Comparison of ENCODE assay signal across 9 cellular contexts in the genomic region with DNA sequence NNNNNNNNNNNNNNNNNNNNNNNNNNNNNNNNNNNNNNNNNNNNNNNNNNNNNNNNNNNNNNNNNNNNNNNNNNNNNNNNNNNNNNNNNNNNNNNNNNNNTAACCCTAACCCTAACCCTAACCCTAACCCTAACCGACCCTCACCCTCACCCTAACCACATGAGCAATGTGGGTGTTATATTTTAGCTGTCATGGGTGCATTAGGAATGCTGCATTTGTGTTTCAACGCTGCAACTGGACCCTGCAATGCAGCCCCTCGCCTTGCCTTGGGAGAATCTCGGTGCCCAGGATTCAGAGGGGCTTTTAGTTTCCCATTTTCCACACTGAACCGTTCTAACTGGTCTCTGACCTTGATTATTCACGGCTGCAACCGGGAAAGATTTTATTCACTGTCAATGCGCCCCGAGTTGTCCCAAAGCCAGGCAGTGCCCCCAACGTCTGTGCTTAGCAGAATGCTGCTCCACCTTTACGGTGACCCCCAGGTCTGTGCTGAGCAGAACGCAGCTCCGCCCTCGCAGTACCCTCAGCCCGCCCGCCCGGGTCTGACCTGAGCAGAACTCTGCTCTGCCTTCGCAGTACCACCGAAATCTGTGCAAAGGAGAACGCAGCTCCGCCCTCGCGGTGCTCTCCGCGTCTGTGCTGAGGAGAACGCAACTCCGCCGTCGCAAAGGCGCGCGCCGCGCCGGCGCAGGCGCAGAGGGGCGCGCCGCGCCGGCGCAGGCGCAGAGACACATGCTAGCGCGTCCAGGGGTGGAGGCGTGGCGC. TPM values are rescaled to one million over a fixed set of nuclear protein-coding genes. Genes with fewer than 3 reads are reported as not detected.
DNase-seq lines count a peak whose midpoint lies in the region; ATAC-seq and TF ChIP-seq lines count a peak whose summit lies in the region.
"Had no signal": no experiment of that assay in that cellular context is flagged by ENCODE, and none has a peak within 500 bp of the region (broad histone marks: within the 10 kb centered on the region; RNA-seq: fewer than 3 reads in every experiment).

No MANE protein-coding gene starts in this region.

- peak; percentile 81 for ATAC-seq in HCT116
- ATAC-seq in activated naive CD8-positive, alpha-beta T cell treated with anti-CD3 and anti-CD28 coated beads, Interleukin-2, amount 50 U/mL, for 24 hours = peak; percentile 69

- H3K36me3 ChIP-seq in HCT116 (ENCODE audit: control insufficient read depth in 1 of 2, insufficient read depth in 2 of 2, low read length in 2 of 2) = no peaks in the 10 kb centered on the region

- no peaks in the 10 kb centered on the region for H3K9me2 ChIP-seq in HCT116 (ENCODE audit: insufficient read depth)

- no peak overlapping the region for H3K9ac ChIP-seq in HCT116 (ENCODE audit: low read length)

- intact Hi-C loops in HCT116 (cut with micrococcal nuclease) = no loop called here

- TF ChIP-seq CTCF in AG04450 (IDR thresholded peaks at IDR 0.05; ENCODE audit: low read depth, low read length) (no peak), HCT116 (IDR thresholded peaks at IDR 0.05 in 2 of 3, conservative IDR thresholded peaks at IDR 0.05 in 1 of 3; ENCODE audit: borderline replicate concordance in 1 of 3, insufficient read depth in 1 of 3, low read depth in 2 of 3, low read length in 2 of 3) (no peak), mesothelial cell of epicardium (IDR thresholded peaks at IDR 0.05; ENCODE audit: unreplicated experiment) (no peak)

- no peak for TF ChIP-seq RAD21 in HCT116 (IDR thresholded peaks at IDR 0.05; ENCODE audit: low read depth)

- no peaks in the 10 kb centered on the region for H3K79me2 ChIP-seq in HCT116 (ENCODE audit: insufficient read depth, low read length)

- CTCF ChIA-PET in AG04450 (lab: Charles Lee) = no interaction called here
- CTCF ChIA-PET in HCT116 (lab: Charles Lee) = no interaction called here

- no peaks in the 10 kb centered on the region for H3K36me3 Mint-ChIP-seq in activated naive CD8-positive, alpha-beta T cell treated with anti-CD3 and anti-CD28 coated beads, Interleukin-2, amount 50 U/mL, for 24 hours (ENCODE audit: low read depth)
- H3K36me3 Mint-ChIP-seq in mesothelial cell of epicardium = no peaks in the 10 kb centered on the region

- POLR2A ChIA-PET in AG04450 (lab: Yijun Ruan, JAX) = no interaction called here
- POLR2A ChIA-PET in HCT116 (lab: Charles Lee) = no interaction called here

- H3K27me3 ChIP-seq in AG04450 (ENCODE audit: control insufficient read depth, insufficient read depth, low read length) (no peaks in the 10 kb centered on the region), HCT116 (ENCODE audit: insufficient read depth, low read length) (no peaks in the 10 kb centered on the region)

- no peaks in the 10 kb centered on the region for H3K27me3 Mint-ChIP-seq in activated naive CD8-positive, alpha-beta T cell treated with anti-CD3 and anti-CD28 coated beads, Interleukin-2, amount 50 U/mL, for 24 hours
- H3K27me3 Mint-ChIP-seq in mesothelial cell of epicardium (ENCODE audit: low read depth) = no peaks in the 10 kb centered on the region

- RAD21 ChIA-PET in HCT116 (lab: Charles Lee; ENCODE audit: low non-redundant PET in 1 of 2, low total read pairs in 2 of 2, uncharacterized antibody in 2 of 2, unreplicated experiment in 2 of 2) = no interaction called here

- TF ChIP-seq POLR2A in HCT116 (IDR thresholded peaks at IDR 0.05; ENCODE audit: borderline replicate concordance, extremely low read depth, insufficient read depth, insufficient read length) = no peak

- H4K20me1 ChIP-seq in HCT116 (ENCODE audit: insufficient read depth) = no peaks in the 10 kb centered on the region

- no peak overlapping the region for H2AFZ ChIP-seq in HCT116 (ENCODE audit: low read depth, low read length, poor library complexity, severe bottlenecking)

- H3K9me3 Mint-ChIP-seq in activated naive CD8-positive, alpha-beta T cell treated with anti-CD3 and anti-CD28 coated beads, Interleukin-2, amount 50 U/mL, for 24 hours = no peaks in the 10 kb centered on the region
- no peaks in the 10 kb centered on the region for H3K9me3 Mint-ChIP-seq in mesothelial cell of epicardium

- no peaks in the 10 kb centered on the region for H3K4me1 ChIP-seq in HCT116 (ENCODE audit: control insufficient read depth in 1 of 2, insufficient read depth in 2 of 2, low read length in 2 of 2)

- DNase-seq in AG04450 (ENCODE audit: low read depth, low spot score) (no peak), HCT116 (ENCODE audit: low read depth, low spot score) (no peak), mesothelial cell of epicardium (ENCODE audit: low spot score in 2 of 2, unreplicated experiment in 2 of 2) (no peak), superior temporal gyrus (ENCODE audit: extremely low spot score) (no peak), NCI-H226 (no peak), MV-4-11 (lab: John Stamatoyannopoulos, UW) (no peak)
- DNase-seq in activated naive CD8-positive, alpha-beta T cell treated with anti-CD3 and anti-CD28 coated beads, Interleukin-2, amount 50 U/mL, for 24 hours = no peak
- DNase-seq in activated CD4-positive, alpha-beta T cell treated with anti-CD3 and anti-CD28 coated beads for 1 hour = no peak

- H3K9me3 ChIP-seq in AG04450 (ENCODE audit: control insufficient read depth, insufficient read depth, low read length) = no peaks in the 10 kb centered on the region
- H3K9me3 ChIP-seq in HCT116 (ENCODE audit: control insufficient read depth in 1 of 2, insufficient read depth in 1 of 2, low read depth in 1 of 2, low read length in 2 of 2) = no peaks in the 10 kb centered on the region

- BruUV-seq in HCT116 (replicated peaks; lab: Mats Ljungman, UMichigan) = no TSS peak

- H3K4me3 ChIP-seq in AG04450 (ENCODE audit: low read depth, low read length) (peak overlapping the region; percentile 48), HCT116 (replicated peaks in 1 of 2; ENCODE audit: low read depth in 1 of 2, low read length in 2 of 2) (peak overlapping the region in 1 of 2 experiments; percentile 25; a peak in 2 of 4 replicates)
- H3K4me3 ChIP-seq: SK-N-MC had no signal

- H3K4me3 Mint-ChIP-seq in activated naive CD8-positive, alpha-beta T cell treated with anti-CD3 and anti-CD28 coated beads, Interleukin-2, amount 50 U/mL, for 24 hours = peak overlapping the region; percentile 57
- H3K4me3 Mint-ChIP-seq in mesothelial cell of epicardium = peak overlapping the region; percentile 41

- H3K27ac ChIP-seq in AG04450 (ENCODE audit: low read depth, low read length) (no peak overlapping the region), HCT116 (ENCODE audit: low read depth, low read length) (no peak overlapping the region)
- H3K27ac ChIP-seq: SK-N-MC had no signal

- H3K27ac Mint-ChIP-seq in activated naive CD8-positive, alpha-beta T cell treated with anti-CD3 and anti-CD28 coated beads, Interleukin-2, amount 50 U/mL, for 24 hours = no peak overlapping the region
- no peak overlapping the region for H3K27ac Mint-ChIP-seq in mesothelial cell of epicardium

- no peak overlapping the region for H3K4me2 ChIP-seq in HCT116 (ENCODE audit: low read length)

- H3K4me1 Mint-ChIP-seq in activated naive CD8-positive, alpha-beta T cell treated with anti-CD3 and anti-CD28 coated beads, Interleukin-2, amount 50 U/mL, for 24 hours = no peaks in the 10 kb centered on the region
- H3K4me1 Mint-ChIP-seq in mesothelial cell of epicardium = no peaks in the 10 kb centered on the region

TF ChIP-seq in HCT116, 20 proteins besides CTCF, POLR2A, EP300 and RAD21:
- TF ChIP-seq ZFX (IDR thresholded peaks at IDR 0.05) (no peak), POLR2AphosphoS5 (IDR thresholded peaks at IDR 0.05; ENCODE audit: low read depth, low read length) (no peak), CEBPB (IDR thresholded peaks at IDR 0.05; ENCODE audit: low read depth) (no peak)
TF ChIP-seq in HCT116: peak in this region for 0.

RNA-seq across cellular contexts. Expression of gene POLR3K, which starts 43.3 kb away (rescaled TPM):
- 13.7 and 14.4 TPM in 2 replicates for polyA plus RNA-seq in AG04450 (2011; rRNA removed)
- 9.6 and 12.3 TPM in 2 replicates for polyA minus RNA-seq in AG04450 (2011; rRNA and poly(A)+ RNA removed)
- total RNA-seq in HCT116 (2021; ENCODE audit: unreplicated experiment) = 22.7 TPM
- polyA plus RNA-seq in HCT116 (2012) = 15.2 and 17.1 TPM in 2 replicates
- 8.7 to 9.2 TPM (median 9.1 TPM) in 3 replicates for total RNA-seq in mesothelial cell of epicardium

RNA-seq across cellular contexts. Expression of gene SNRNP25, which starts 43.5 kb away (rescaled TPM):
- polyA plus RNA-seq in AG04450 (2011; rRNA removed) = 38.8 and 42.3 TPM in 2 replicates
- 13.1 and 13.4 TPM in 2 replicates for polyA minus RNA-seq in AG04450 (2011; rRNA and poly(A)+ RNA removed)
- total RNA-seq in HCT116 (2021; ENCODE audit: unreplicated experiment) (24.5 TPM), mesothelial cell of epicardium (33.1 to 34.8 TPM (median 33.9 TPM) in 3 replicates)
- 19.8 and 25.7 TPM in 2 replicates for polyA plus RNA-seq in HCT116 (2012)
